14 cellular contexts compared by ENCODE assay signal in the genomic region with DNA sequence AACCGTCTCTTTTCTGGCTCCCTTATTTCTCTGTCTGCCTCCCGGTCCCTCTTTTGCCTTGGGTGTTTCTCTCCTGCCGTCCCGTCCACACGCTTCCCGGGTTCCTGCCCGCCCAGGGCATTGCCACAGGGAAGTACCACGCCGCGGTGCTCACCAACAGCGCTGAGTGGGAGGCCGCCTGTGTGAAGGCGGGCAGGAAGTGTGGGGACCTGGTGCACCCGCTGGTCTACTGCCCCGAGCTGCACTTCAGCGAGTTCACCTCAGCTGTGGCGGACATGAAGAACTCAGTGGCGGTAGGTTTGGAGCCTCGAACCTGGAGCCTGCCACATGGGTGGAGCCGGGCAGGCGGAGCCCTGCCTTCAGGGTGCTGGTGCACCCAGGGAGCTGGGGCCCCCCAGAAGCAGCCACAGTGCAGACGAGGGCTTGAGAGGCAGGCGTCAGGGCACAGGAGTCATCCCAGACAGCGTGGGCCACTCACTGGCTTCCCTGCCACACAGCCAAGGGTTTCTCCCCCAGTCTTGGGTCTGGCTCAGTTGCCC. TPM values are rescaled to one million over a fixed set of nuclear protein-coding genes. Genes with fewer than 3 reads are reported as not detected.
DNase-seq lines count a peak whose midpoint lies in the region; ATAC-seq and TF ChIP-seq lines count a peak whose summit lies in the region.
"Had no signal": no experiment of that assay in that cellular context is flagged by ENCODE, and none has a peak within 500 bp of the region (broad histone marks: within the 10 kb centered on the region; RNA-seq: fewer than 3 reads in every experiment).

No MANE protein-coding gene starts in this region.

- ATAC-seq in activated CD8-positive, alpha-beta memory T cell treated with anti-CD3 and anti-CD28 coated beads, Interleukin-2, amount 10 ng/mL, durations not matched to agents 7 days and 5 days: no peak
- no peak for ATAC-seq in HG02623 (IDR thresholded peaks at IDR 0.05; ENCODE audit: unreplicated experiment)
- ATAC-seq: activated naive CD8-positive, alpha-beta T cell treated with anti-CD3 and anti-CD28 coated beads, Interleukin-2, amount 50 U/mL, for 24 hours had no signal

- H3K4me3 Mint-ChIP-seq in activated CD8-positive, alpha-beta memory T cell treated with anti-CD3 and anti-CD28 coated beads, Interleukin-2, amount 10 ng/mL, durations not matched to agents 7 days and 5 days: no peak overlapping the region
- H3K4me3 Mint-ChIP-seq: activated naive CD8-positive, alpha-beta T cell treated with anti-CD3 and anti-CD28 coated beads, Interleukin-2, amount 50 U/mL, for 24 hours; mesothelial cell of epicardium had no signal

- TF ChIP-seq POLR2A in NB4 (IDR thresholded peaks at IDR 0.05; ENCODE audit: extremely low read depth, insufficient read length) (no peak), sigmoid colon (IDR thresholded peaks at IDR 0.05) (no peak)

- 92 to 94% methylated on average over 24 of the region's 24 CpGs for WGBS in sigmoid colon, 2 donors

- no peaks in the 10 kb centered on the region for H3K27me3 Mint-ChIP-seq in activated CD8-positive, alpha-beta memory T cell treated with anti-CD3 and anti-CD28 coated beads, Interleukin-2, amount 10 ng/mL, durations not matched to agents 7 days and 5 days
- H3K27me3 Mint-ChIP-seq: activated naive CD8-positive, alpha-beta T cell treated with anti-CD3 and anti-CD28 coated beads, Interleukin-2, amount 50 U/mL, for 24 hours had no signal

- H3K27me3 ChIP-seq in sigmoid colon: no peaks in the 10 kb centered on the region
- H3K27me3 ChIP-seq: esophagus squamous epithelium had no signal

- TF ChIP-seq EP300 in sigmoid colon (IDR thresholded peaks at IDR 0.05): no peak

- H3K4me1 Mint-ChIP-seq in activated CD8-positive, alpha-beta memory T cell treated with anti-CD3 and anti-CD28 coated beads, Interleukin-2, amount 10 ng/mL, durations not matched to agents 7 days and 5 days: no peaks in the 10 kb centered on the region
- H3K4me1 Mint-ChIP-seq: activated naive CD8-positive, alpha-beta T cell treated with anti-CD3 and anti-CD28 coated beads, Interleukin-2, amount 50 U/mL, for 24 hours; mesothelial cell of epicardium had no signal

- TF ChIP-seq CTCF in NB4 (IDR thresholded peaks at IDR 0.05; ENCODE audit: low read depth, low read length): no peak
- TF ChIP-seq CTCF in sigmoid colon (IDR thresholded peaks at IDR 0.05): no peak

- H3K27ac Mint-ChIP-seq in activated CD8-positive, alpha-beta memory T cell treated with anti-CD3 and anti-CD28 coated beads, Interleukin-2, amount 10 ng/mL, durations not matched to agents 7 days and 5 days: no peak overlapping the region
- H3K27ac Mint-ChIP-seq: activated naive CD8-positive, alpha-beta T cell treated with anti-CD3 and anti-CD28 coated beads, Interleukin-2, amount 50 U/mL, for 24 hours; mesothelial cell of epicardium had no signal

- peaks cover 0 to 5% (median 0%) of the 10 kb centered on the region in 4 donors for H3K36me3 ChIP-seq in sigmoid colon

- CTCF ChIA-PET in activated CD8-positive, alpha-beta memory T cell treated with anti-CD3 and anti-CD28 coated beads, Interleukin-2, amount 10 ng/mL, durations not matched to agents 7 days and 5 days (lab: Charles Lee): no interaction called here

- H3K36me3 Mint-ChIP-seq in activated CD8-positive, alpha-beta memory T cell treated with anti-CD3 and anti-CD28 coated beads, Interleukin-2, amount 10 ng/mL, durations not matched to agents 7 days and 5 days: no peaks in the 10 kb centered on the region

- no peak overlapping the region for H3K27ac ChIP-seq in sigmoid colon
- H3K27ac ChIP-seq: esophagus squamous epithelium, parathyroid adenoma had no signal

- H3K4me1 ChIP-seq in sigmoid colon: no peaks in the 10 kb centered on the region
- H3K4me1 ChIP-seq: esophagus squamous epithelium, parathyroid adenoma had no signal

- H3K9me3 Mint-ChIP-seq in activated CD8-positive, alpha-beta memory T cell treated with anti-CD3 and anti-CD28 coated beads, Interleukin-2, amount 10 ng/mL, durations not matched to agents 7 days and 5 days (ENCODE audit: low read depth): no peaks in the 10 kb centered on the region
- H3K9me3 Mint-ChIP-seq: activated naive CD8-positive, alpha-beta T cell treated with anti-CD3 and anti-CD28 coated beads, Interleukin-2, amount 50 U/mL, for 24 hours; mesothelial cell of epicardium had no signal

- peak; percentile 39 for DNase-seq in activated CD8-positive, alpha-beta memory T cell treated with anti-CD3 and anti-CD28 coated beads, Interleukin-2, amount 10 ng/mL, durations not matched to agents 7 days and 5 days
- no peak for DNase-seq in activated CD8-positive, alpha-beta memory T cell treated with anti-CD3 and anti-CD28 coated beads for 24 hours
- peak; percentile 2 for DNase-seq in NB4 (ENCODE audit: low read depth)
- DNase-seq in hepatic stellate cell (ENCODE audit: low spot score): peak; percentile 2
- peak; percentile 63 for DNase-seq in sigmoid colon
- no peak for DNase-seq in putamen (ENCODE audit: low spot score)
- DNase-seq in NCI-H2196 (lab: John Stamatoyannopoulos, UW; ENCODE audit: unreplicated experiment): no peak
- DNase-seq: activated naive CD8-positive, alpha-beta T cell treated with anti-CD3 and anti-CD28 coated beads, Interleukin-2, amount 50 U/mL, for 24 hours; cortex of kidney; esophagus squamous epithelium; NCI-H1105 treated with DMSO at 0.1 percent for 48 hours had no signal

- no peak overlapping the region for H3K4me3 ChIP-seq in NB4 (ENCODE audit: low read depth, low read length)
- no peak overlapping the region for H3K4me3 ChIP-seq in sigmoid colon
- H3K4me3 ChIP-seq: esophagus squamous epithelium had no signal

- no peaks in the 10 kb centered on the region for H3K9me3 ChIP-seq in sigmoid colon
- H3K9me3 ChIP-seq: esophagus squamous epithelium had no signal

- intact Hi-C loops in sigmoid colon (cut with DNase I): no loop called here

RNA-seq across cellular contexts. Expression of gene NPEPL1, which starts 21.3 kb away (rescaled TPM):
- total RNA-seq in activated CD8-positive, alpha-beta memory T cell treated with anti-CD3 and anti-CD28 coated beads, Interleukin-2, amount 10 ng/mL, durations not matched to agents 7 days and 5 days: 10 to 100 TPM; 19.3 to 30.4 TPM
- total RNA-seq in sigmoid colon: 10 to 100 TPM; 22.9 to 65.1 (median 46.0) TPM
- polyA plus RNA-seq in sigmoid colon: 10 to 100 TPM; 10.6 to 26.5 (median 16.8) TPM

Comparison
In these comparisons a context has a peak if more than half of its experiments do, and no peak if none do; other contexts are left out.
1. DNase-seq: peak in activated CD8-positive, alpha-beta memory T cell treated with anti-CD3 and anti-CD28 coated beads, Interleukin-2, amount 10 ng/mL, durations not matched to agents 7 days and 5 days (single experiment), NB4 (single experiment), hepatic stellate cell (single experiment) and sigmoid colon (single experiment); none in activated CD8-positive, alpha-beta memory T cell treated with anti-CD3 and anti-CD28 coated beads for 24 hours (single experiment), putamen (single experiment) and NCI-H2196 (single experiment).